ENCODE assay signal across 9 cellular contexts in genomic region chr7:55546826-55547225, GRCh38. TPM values are rescaled to one million over a fixed set of nuclear protein-coding genes. Genes with fewer than 3 reads are reported as not detected.
DNase-seq lines count a peak whose midpoint lies in the region; ATAC-seq and TF ChIP-seq lines count a peak whose summit lies in the region.
"Had no signal": no experiment of that assay in that cellular context is flagged by ENCODE, and none has a peak within 500 bp of the region (broad histone marks: within the 10 kb centered on the region; RNA-seq: fewer than 3 reads in every experiment).

No MANE protein-coding gene starts in this region.

- peak; percentile 87 to 93 for ATAC-seq in activated naive CD4-positive, alpha-beta T cell treated with anti-CD3 and anti-CD28 coated beads, Interleukin-2, amount 50 U/mL, for 72 hours

- H3K27ac Mint-ChIP-seq in activated naive CD4-positive, alpha-beta T cell treated with anti-CD3 and anti-CD28 coated beads, Interleukin-2, amount 50 U/mL, for 72 hours, result no peak overlapping the region

- H3K9me3 Mint-ChIP-seq in activated naive CD4-positive, alpha-beta T cell treated with anti-CD3 and anti-CD28 coated beads, Interleukin-2, amount 50 U/mL, for 72 hours, result peaks cover 0 to 8% of the 10 kb centered on the region in 2 donors
- H3K9me3 Mint-ChIP-seq: naive B cell had no signal

- no peaks in the 10 kb centered on the region for H3K27me3 ChIP-seq in left ventricle myocardium inferior (ENCODE audit: low read depth)

- H3K36me3 Mint-ChIP-seq in activated naive CD4-positive, alpha-beta T cell treated with anti-CD3 and anti-CD28 coated beads, Interleukin-2, amount 50 U/mL, for 72 hours, result peaks cover 16 to 27% of the 10 kb centered on the region in 2 donors

- no peaks in the 10 kb centered on the region for H3K9me3 ChIP-seq in left ventricle myocardium inferior (replicated peaks)

- H3K4me3 ChIP-seq in left ventricle myocardium inferior, result no peak overlapping the region

- no peak for TF ChIP-seq CTCF in left ventricle myocardium inferior (IDR thresholded peaks at IDR 0.05; ENCODE audit: borderline replicate concordance)

- DNase-seq in CD1c-positive myeloid dendritic cell (ENCODE audit: extremely low spot score) (peak; percentile 77), NCI-H1694 (lab: John Stamatoyannopoulos, UW) (peak; percentile 84), left ventricle myocardium inferior (peak; percentile 71), posterior vena cava (ENCODE audit: low spot score) (no peak), SKM-1 treated with dmso at 0.1 percent for 144 hours (lab: John Stamatoyannopoulos, UW; ENCODE audit: unreplicated experiment) (no peak)
- no peak for DNase-seq in activated naive CD4-positive, alpha-beta T cell treated with anti-CD3 and anti-CD28 coated beads, Interleukin-2, amount 50 U/mL, for 72 hours (ENCODE audit: low spot score in 2 of 2)
- DNase-seq in stimulated activated CD8-positive, alpha-beta memory T cell treated with anti-CD3 and anti-CD28 coated beads, Interleukin-4, amount 100 ng/mL, for 48 hours, result peak; percentile 62
- DNase-seq: naive B cell had no signal

- H3K27ac ChIP-seq in left ventricle myocardium inferior (replicated peaks), result peak overlapping the region; percentile 68

- TF ChIP-seq POLR2A in GM19193 (IDR thresholded peaks at IDR 0.05; ENCODE audit: extremely low read depth, insufficient read depth, insufficient read length), result peak; percentile 49

- intact Hi-C loops in left ventricle myocardium inferior (cut with micrococcal nuclease), result no loop called here
- intact Hi-C loops in posterior vena cava (cut with DNase I), result no loop called here

- H3K4me1 ChIP-seq in left ventricle myocardium inferior, result peaks cover 59% of the 10 kb centered on the region

- H3K36me3 ChIP-seq in left ventricle myocardium inferior, result no peaks in the 10 kb centered on the region

RNA-seq across cellular contexts. Expression of gene VOPP1, which starts 25.5 kb away (rescaled TPM):
- 100 to 1,000 TPM in 1 of 2 donors, 10 to 100 TPM in 1; 52.0 to 124 TPM for total RNA-seq in activated naive CD4-positive, alpha-beta T cell treated with anti-CD3 and anti-CD28 coated beads, Interleukin-2, amount 50 U/mL, for 72 hours
- 23.7 TPM for total RNA-seq in left ventricle myocardium inferior
- total RNA-seq in posterior vena cava, result 10 to 100 TPM; 47.4 to 56.7 TPM

Comparison
In these comparisons a context has a peak if more than half of its experiments do, and no peak if none do; other contexts are left out.
1. DNase-seq: peak in CD1c-positive myeloid dendritic cell (single experiment), NCI-H1694 (single experiment), left ventricle myocardium inferior (single experiment) and stimulated activated CD8-positive, alpha-beta memory T cell treated with anti-CD3 and anti-CD28 coated beads, Interleukin-4, amount 100 ng/mL, for 48 hours (single experiment); none in activated naive CD4-positive, alpha-beta T cell treated with anti-CD3 and anti-CD28 coated beads, Interleukin-2, amount 50 U/mL, for 72 hours (0 of 2), posterior vena cava (single experiment) and SKM-1 treated with dmso at 0.1 percent for 144 hours (single experiment).